Comparison of ENCODE assay signal across 8 cellular contexts in genomic region chr1:25239681-25240541, GRCh38. TPM values are rescaled to one million over a fixed set of nuclear protein-coding genes. Genes with fewer than 3 reads are reported as not detected.
DNase-seq lines count a peak whose midpoint lies in the region; ATAC-seq and TF ChIP-seq lines count a peak whose summit lies in the region.

No MANE protein-coding gene starts in this region.

- intact Hi-C loops in activated T-helper 2 cell treated with anti-CD3 and anti-CD28 coated beads, Interferon-gamma antibody, Interleukin-2, Interleukin-4, amounts not matched to agents 10 μg/mL and 5 μg/mL and 100 μg/mL, durations not matched to agents 14 hours and 24 hours and 36 hours (cut with micrococcal nuclease), result loop anchor here (2.0 to 10.0 kb wide), 4 partner anchors 99 to 595 kb away; partner anchors contain the start of genes CLIC4, SRRM1 and TMEM50A

- DNase-seq in DND-41 (peak; percentile 87), Karpas-422 (peak; percentile 99), RPMI8226 (peak; percentile 99), fibroblast of the aortic adventitia (ENCODE audit: low read depth) (peak; percentile 86), nephron progenitor cell (peak; percentile 87)
- peak; percentile 88 for DNase-seq in activated T-helper 2 cell treated with anti-CD3 and anti-CD28 coated beads, Interferon-gamma antibody, Interleukin-2, Interleukin-4, amounts not matched to agents 10 μg/mL and 5 μg/mL and 100 μg/mL, durations not matched to agents 14 hours and 24 hours and 36 hours (ENCODE audit: low spot score)

- TF ChIP-seq CTCF in DND-41 (IDR thresholded peaks at IDR 0.05; ENCODE audit: borderline replicate concordance, extremely low read depth, low read length, poor library complexity, severe bottlenecking) (peak; percentile 85), fibroblast of the aortic adventitia (IDR thresholded peaks at IDR 0.05; ENCODE audit: insufficient read depth, low read length) (peak; percentile 59), nephron progenitor cell (IDR thresholded peaks at IDR 0.05) (peak; percentile 49)

- no peaks in the 10 kb centered on the region for H3K27me3 ChIP-seq in DND-41 (ENCODE audit: insufficient read depth, low read length, poor library complexity)
- no peaks in the 10 kb centered on the region for H3K27me3 ChIP-seq in Karpas-422 (ENCODE audit: low read length)

- H3K27ac ChIP-seq in DND-41 (ENCODE audit: low read length) (peak overlapping the region; percentile 76), Karpas-422 (ENCODE audit: low read length) (peak overlapping the region; percentile 97)

- H4K20me1 ChIP-seq in DND-41 (ENCODE audit: insufficient read depth, low read length) (peaks cover 11% of the 10 kb centered on the region), Karpas-422 (ENCODE audit: insufficient read depth, low read depth, low read length) (peaks cover 4% of the 10 kb centered on the region; the same call in 1 of the 2 replicates)

- H3K4me3 ChIP-seq in DND-41 (ENCODE audit: low read depth in 1 of 2, low read length in 2 of 2) (peak overlapping the region; percentile 13 to 55; a peak in 3 of 4 replicates), Karpas-422 (ENCODE audit: low read length) (peak overlapping the region; percentile 60), fibroblast of the aortic adventitia (ENCODE audit: low read depth, low read length) (peak overlapping the region; percentile 63)

- H2AFZ ChIP-seq in DND-41 (ENCODE audit: low read depth, low read length), result peak overlapping the region; percentile 78
- H2AFZ ChIP-seq in Karpas-422 (ENCODE audit: low read length), result no peak overlapping the region

- ATAC-seq in DND-41 (ENCODE audit: insufficient read depth, low read depth) (peak; percentile 93), GM21786 (IDR thresholded peaks at IDR 0.05; ENCODE audit: unreplicated experiment) (peak; percentile 67)

- H3K79me2 ChIP-seq in DND-41 (ENCODE audit: insufficient read depth, low read length) (peaks cover 37% of the 10 kb centered on the region), Karpas-422 (ENCODE audit: low read length) (peaks cover 13% of the 10 kb centered on the region)

- H3K36me3 Mint-ChIP-seq in activated T-helper 2 cell treated with anti-CD3 and anti-CD28 coated beads, Interferon-gamma antibody, Interleukin-2, Interleukin-4, amounts not matched to agents 10 μg/mL and 5 μg/mL and 100 μg/mL, durations not matched to agents 14 hours and 24 hours and 36 hours (ENCODE audit: low read depth), result peaks cover 47% of the 10 kb centered on the region
- peaks cover 28% of the 10 kb centered on the region for H3K36me3 Mint-ChIP-seq in nephron progenitor cell (ENCODE audit: low read depth)
- H3K36me3 Mint-ChIP-seq in stimulated activated naive CD8-positive, alpha-beta T cell treated with anti-CD3 and anti-CD28 coated beads, Interleukin-15, Interleukin-2, amounts not matched to agents 100 ng/mL and 50 ng/mL, for 24 hours (ENCODE audit: low read depth), result peaks cover 41% of the 10 kb centered on the region

- H3K9me3 Mint-ChIP-seq in activated T-helper 2 cell treated with anti-CD3 and anti-CD28 coated beads, Interferon-gamma antibody, Interleukin-2, Interleukin-4, amounts not matched to agents 10 μg/mL and 5 μg/mL and 100 μg/mL, durations not matched to agents 14 hours and 24 hours and 36 hours, result no peaks in the 10 kb centered on the region
- no peaks in the 10 kb centered on the region for H3K9me3 Mint-ChIP-seq in nephron progenitor cell
- H3K9me3 Mint-ChIP-seq in stimulated activated naive CD8-positive, alpha-beta T cell treated with anti-CD3 and anti-CD28 coated beads, Interleukin-15, Interleukin-2, amounts not matched to agents 100 ng/mL and 50 ng/mL, for 24 hours, result no peaks in the 10 kb centered on the region

- H3K4me1 ChIP-seq in DND-41 (ENCODE audit: insufficient read depth, low read length) (peaks cover 58% of the 10 kb centered on the region), Karpas-422 (ENCODE audit: low read length) (peaks cover 92% of the 10 kb centered on the region)

- H3K27me3 Mint-ChIP-seq in activated T-helper 2 cell treated with anti-CD3 and anti-CD28 coated beads, Interferon-gamma antibody, Interleukin-2, Interleukin-4, amounts not matched to agents 10 μg/mL and 5 μg/mL and 100 μg/mL, durations not matched to agents 14 hours and 24 hours and 36 hours (ENCODE audit: low read depth), result no peaks in the 10 kb centered on the region
- peaks cover 3% of the 10 kb centered on the region for H3K27me3 Mint-ChIP-seq in nephron progenitor cell (ENCODE audit: low read depth, poor library complexity)
- H3K27me3 Mint-ChIP-seq in stimulated activated naive CD8-positive, alpha-beta T cell treated with anti-CD3 and anti-CD28 coated beads, Interleukin-15, Interleukin-2, amounts not matched to agents 100 ng/mL and 50 ng/mL, for 24 hours, result no peaks in the 10 kb centered on the region

- no peaks in the 10 kb centered on the region for H3K9me3 ChIP-seq in DND-41 (ENCODE audit: insufficient read depth, low read length, severe bottlenecking)
- no peaks in the 10 kb centered on the region for H3K9me3 ChIP-seq in Karpas-422 (ENCODE audit: low read length)

- H3K4me2 ChIP-seq in DND-41 (ENCODE audit: insufficient read depth, low read length) (peak overlapping the region; percentile 70), Karpas-422 (ENCODE audit: low read depth, low read length, poor library complexity, severe bottlenecking) (peak overlapping the region; percentile 61)

- H3K4me3 Mint-ChIP-seq in activated T-helper 2 cell treated with anti-CD3 and anti-CD28 coated beads, Interferon-gamma antibody, Interleukin-2, Interleukin-4, amounts not matched to agents 10 μg/mL and 5 μg/mL and 100 μg/mL, durations not matched to agents 14 hours and 24 hours and 36 hours (ENCODE audit: low read depth), result peak overlapping the region; percentile 83
- H3K4me3 Mint-ChIP-seq in nephron progenitor cell, result peak overlapping the region; percentile 96
- peak overlapping the region; percentile 90 for H3K4me3 Mint-ChIP-seq in stimulated activated naive CD8-positive, alpha-beta T cell treated with anti-CD3 and anti-CD28 coated beads, Interleukin-15, Interleukin-2, amounts not matched to agents 100 ng/mL and 50 ng/mL, for 24 hours

- peaks cover 46% of the 10 kb centered on the region for H3K36me3 ChIP-seq in DND-41 (ENCODE audit: insufficient read depth, low read length)
- H3K36me3 ChIP-seq in Karpas-422 (ENCODE audit: insufficient read depth, low read length), result peaks cover 32% of the 10 kb centered on the region

- H3K9ac ChIP-seq in DND-41 (ENCODE audit: low read depth, low read length), result peak overlapping the region; percentile 54
- peak overlapping the region; percentile 63 for H3K9ac ChIP-seq in Karpas-422 (ENCODE audit: low read length)

- peaks cover 38% of the 10 kb centered on the region for H3K4me1 Mint-ChIP-seq in activated T-helper 2 cell treated with anti-CD3 and anti-CD28 coated beads, Interferon-gamma antibody, Interleukin-2, Interleukin-4, amounts not matched to agents 10 μg/mL and 5 μg/mL and 100 μg/mL, durations not matched to agents 14 hours and 24 hours and 36 hours (ENCODE audit: low read depth)
- H3K4me1 Mint-ChIP-seq in nephron progenitor cell, result peaks cover 36% of the 10 kb centered on the region
- peaks cover 73% of the 10 kb centered on the region for H3K4me1 Mint-ChIP-seq in stimulated activated naive CD8-positive, alpha-beta T cell treated with anti-CD3 and anti-CD28 coated beads, Interleukin-15, Interleukin-2, amounts not matched to agents 100 ng/mL and 50 ng/mL, for 24 hours (ENCODE audit: low read depth)

- H3K9me2 ChIP-seq in Karpas-422 (replicated peaks; ENCODE audit: insufficient read depth, low read length), result no peaks in the 10 kb centered on the region

- H3K27ac Mint-ChIP-seq in activated T-helper 2 cell treated with anti-CD3 and anti-CD28 coated beads, Interferon-gamma antibody, Interleukin-2, Interleukin-4, amounts not matched to agents 10 μg/mL and 5 μg/mL and 100 μg/mL, durations not matched to agents 14 hours and 24 hours and 36 hours, result peak overlapping the region; percentile 95
- peak overlapping the region; percentile 98 for H3K27ac Mint-ChIP-seq in nephron progenitor cell
- peak overlapping the region; percentile 92 for H3K27ac Mint-ChIP-seq in stimulated activated naive CD8-positive, alpha-beta T cell treated with anti-CD3 and anti-CD28 coated beads, Interleukin-15, Interleukin-2, amounts not matched to agents 100 ng/mL and 50 ng/mL, for 24 hours

RNA-seq across cellular contexts. Expression of gene RSRP1, which starts 7.3 kb away (rescaled TPM):
- total RNA-seq in Karpas-422 (2014; rRNA removed; shearing (Covaris generic); ENCODE audit: low replicate concordance), result 151 and 155 TPM in 2 replicates
- total RNA-seq in activated T-helper 2 cell treated with anti-CD3 and anti-CD28 coated beads, Interferon-gamma antibody, Interleukin-2, Interleukin-4, amounts not matched to agents 10 μg/mL and 5 μg/mL and 100 μg/mL, durations not matched to agents 14 hours and 24 hours and 36 hours, result 140 and 144 TPM in 2 replicates
- total RNA-seq in fibroblast of the aortic adventitia (ENCODE audit: low replicate concordance), result 51.2 and 174 TPM in 2 replicates

RNA-seq across cellular contexts. Expression of gene SYF2, which starts 7.6 kb away (rescaled TPM):
- 57.4 and 62.6 TPM in 2 replicates for total RNA-seq in Karpas-422 (2014; rRNA removed; shearing (Covaris generic); ENCODE audit: low replicate concordance)
- 40.1 and 42.3 TPM in 2 replicates for total RNA-seq in activated T-helper 2 cell treated with anti-CD3 and anti-CD28 coated beads, Interferon-gamma antibody, Interleukin-2, Interleukin-4, amounts not matched to agents 10 μg/mL and 5 μg/mL and 100 μg/mL, durations not matched to agents 14 hours and 24 hours and 36 hours
- 44.7 and 227 TPM in 2 replicates for total RNA-seq in fibroblast of the aortic adventitia (ENCODE audit: low replicate concordance)

RNA-seq across cellular contexts. Expression of gene RHD, which starts 32.4 kb away (rescaled TPM):
- 0.26 TPM in 1 of 2 replicates, not detected in the other for total RNA-seq in Karpas-422 (2014; rRNA removed; shearing (Covaris generic); ENCODE audit: low replicate concordance)
- not detected in 2 replicates for total RNA-seq in activated T-helper 2 cell treated with anti-CD3 and anti-CD28 coated beads, Interferon-gamma antibody, Interleukin-2, Interleukin-4, amounts not matched to agents 10 μg/mL and 5 μg/mL and 100 μg/mL, durations not matched to agents 14 hours and 24 hours and 36 hours
- not detected in 2 replicates for total RNA-seq in fibroblast of the aortic adventitia (ENCODE audit: low replicate concordance)

Comparison
In these comparisons a context has a peak if more than half of its experiments do, and no peak if none do; other contexts are left out.
1. Peak in every context shown above with its lines: DNase-seq, ATAC-seq, H3K4me3 ChIP-seq and H3K27ac ChIP-seq.